10 cellular contexts compared by ENCODE assay signal in the genomic region with DNA sequence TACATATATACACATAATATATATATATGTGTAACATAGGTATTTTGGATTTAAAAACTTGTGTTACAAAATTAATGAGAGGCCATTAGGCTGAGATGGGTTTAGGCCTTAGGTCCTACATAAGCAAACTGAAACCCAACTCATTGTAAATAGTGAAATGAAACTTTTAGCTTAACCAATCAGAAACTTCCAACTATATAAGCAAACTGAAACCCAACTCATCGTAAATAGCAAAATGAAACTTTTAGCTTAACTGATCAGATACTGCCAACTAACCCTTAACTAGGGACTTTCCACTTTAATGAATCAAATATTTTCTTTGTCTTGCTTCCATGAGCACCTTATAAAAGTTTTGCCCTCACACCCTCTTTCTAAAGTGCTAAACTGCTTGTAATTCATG. TPM values are rescaled to one million over a fixed set of nuclear protein-coding genes. Genes with fewer than 3 reads are reported as not detected.
DNase-seq lines count a peak whose midpoint lies in the region; ATAC-seq and TF ChIP-seq lines count a peak whose summit lies in the region.
"Had no signal": no experiment of that assay in that cellular context is flagged by ENCODE, and none has a peak within 500 bp of the region (broad histone marks: within the 10 kb centered on the region; RNA-seq: fewer than 3 reads in every experiment).

No MANE protein-coding gene starts in this region.

- peak overlapping the region; percentile 84; the same call in 1 of the 2 replicates for H2AFZ ChIP-seq in OCI-LY1 (ENCODE audit: low read length)

- peak overlapping the region in 3 of 4 donors; percentile 4 to 33 (median 33) for H3K4me3 Mint-ChIP-seq in CD4-positive, CD25-positive, alpha-beta regulatory T cell

- TF ChIP-seq POLR2A in ovary (IDR thresholded peaks at IDR 0.05): no peak

- H3K4me2 ChIP-seq in OCI-LY1 (ENCODE audit: low read length): no peak overlapping the region

- H3K9me3 Mint-ChIP-seq in CD4-positive, CD25-positive, alpha-beta regulatory T cell: peaks cover 0 to 29% (median 7%) of the 10 kb centered on the region in 7 donors

- no peaks in the 10 kb centered on the region for H3K27me3 Mint-ChIP-seq in CD4-positive, CD25-positive, alpha-beta regulatory T cell

- no peaks in the 10 kb centered on the region for H3F3A ChIP-seq in OCI-LY1 (ENCODE audit: insufficient read depth, low read length)

- H3K36me3 ChIP-seq in CD4-positive, CD25-positive, alpha-beta regulatory T cell (ENCODE audit: control insufficient read depth, insufficient read depth, low read length): no peaks in the 10 kb centered on the region
- no peaks in the 10 kb centered on the region for H3K36me3 ChIP-seq in OCI-LY1 (ENCODE audit: insufficient read depth, low read length)
- no peaks in the 10 kb centered on the region for H3K36me3 ChIP-seq in ovary
- H3K36me3 ChIP-seq in psoas muscle (ENCODE audit: insufficient read depth in 1 of 2, low read depth in 1 of 2): no peaks in the 10 kb centered on the region
- H3K36me3 ChIP-seq: prostate gland had no signal

- ATAC-seq in CD4-positive, CD25-positive, alpha-beta regulatory T cell (ENCODE audit: low read depth in 2 of 2): peak; percentile 89
- peak; percentile 97 for ATAC-seq in GM19324 (IDR thresholded peaks at IDR 0.05; ENCODE audit: low FRiP score, unreplicated experiment)
- ATAC-seq in HG02938 (IDR thresholded peaks at IDR 0.05; ENCODE audit: unreplicated experiment): peak; percentile 100
- no peak for ATAC-seq in psoas muscle

- no peaks in the 10 kb centered on the region for H3K36me3 Mint-ChIP-seq in CD4-positive, CD25-positive, alpha-beta regulatory T cell
- H3K36me3 Mint-ChIP-seq: CD14-positive monocyte had no signal

- H4K20me1 ChIP-seq in OCI-LY1 (ENCODE audit: insufficient read depth, low read length): no peaks in the 10 kb centered on the region

- intact Hi-C loops in ovary (cut with DNase I): no loop called here
- intact Hi-C loops in psoas muscle (cut with DNase I): no loop called here

- H3K9me2 ChIP-seq in OCI-LY1 (ENCODE audit: low read depth, low read length): peaks cover 4% of the 10 kb centered on the region

- no peaks in the 10 kb centered on the region for H3K4me1 ChIP-seq in CD4-positive, CD25-positive, alpha-beta regulatory T cell (ENCODE audit: control insufficient read depth, insufficient read depth, low read length, poor library complexity, severe bottlenecking)
- H3K4me1 ChIP-seq in OCI-LY1 (ENCODE audit: insufficient read depth, low read length, severe bottlenecking): peaks cover 3% of the 10 kb centered on the region
- no peaks in the 10 kb centered on the region for H3K4me1 ChIP-seq in ovary (ENCODE audit: insufficient read depth)
- no peaks in the 10 kb centered on the region for H3K4me1 ChIP-seq in psoas muscle
- H3K4me1 ChIP-seq: prostate gland had no signal

- H3K4me3 ChIP-seq in CD4-positive, CD25-positive, alpha-beta regulatory T cell (ENCODE audit: low read depth, low read length): peak overlapping the region; percentile 70
- H3K4me3 ChIP-seq in OCI-LY1 (ENCODE audit: low read depth, low read length, poor library complexity, severe bottlenecking) (no peak overlapping the region), ovary (no peak overlapping the region), psoas muscle (no peak overlapping the region)
- H3K4me3 ChIP-seq: prostate gland had no signal

- H3K27ac Mint-ChIP-seq in CD4-positive, CD25-positive, alpha-beta regulatory T cell: peak overlapping the region; percentile 55 to 79 (median 63)
- H3K27ac Mint-ChIP-seq: CD14-positive monocyte had no signal

- DNase-seq in CD4-positive, CD25-positive, alpha-beta regulatory T cell: peak in 2 of 3 donors; percentile 51 to 82
- DNase-seq in dedifferentiated amniotic fluid mesenchymal stem cell (ENCODE audit: extremely low spot score) (no peak), ovary (no peak), DMS114 treated with DMSO at 0.1 percent for 48 hours (lab: John Stamatoyannopoulos, UW; ENCODE audit: unreplicated experiment) (no peak), psoas muscle (no peak)

- H3K9me3 ChIP-seq in CD4-positive, CD25-positive, alpha-beta regulatory T cell (ENCODE audit: control insufficient read depth in 2 of 2, low read length in 2 of 2): peaks cover 6 to 9% of the 10 kb centered on the region in 2 experiments
- H3K9me3 ChIP-seq in OCI-LY1 (ENCODE audit: low read length) (peaks cover 15% of the 10 kb centered on the region), ovary (no peaks in the 10 kb centered on the region), psoas muscle (no peaks in the 10 kb centered on the region)
- H3K9me3 ChIP-seq: prostate gland had no signal

- no peak for TF ChIP-seq EP300 in ovary (IDR thresholded peaks at IDR 0.05)

- peaks cover 7 to 23% (median 14%) of the 10 kb centered on the region in 4 donors for H3K4me1 Mint-ChIP-seq in CD4-positive, CD25-positive, alpha-beta regulatory T cell

- no peak overlapping the region for H3K9ac ChIP-seq in OCI-LY1 (ENCODE audit: low read length)

- 46 to 80% (median 67%) methylated on average over 1 of the region's 1 CpG for WGBS in ovary, 3 donors
- WGBS in psoas muscle, 3 donors: 74 to 77% (median 77%) methylated on average over 1 of the region's 1 CpG

- TF ChIP-seq CTCF in OCI-LY1 (IDR thresholded peaks at IDR 0.05; ENCODE audit: low read length): no peak
- TF ChIP-seq CTCF in ovary (IDR thresholded peaks at IDR 0.05): no peak
- TF ChIP-seq CTCF in psoas muscle (IDR thresholded peaks at IDR 0.05): no peak

- no peaks in the 10 kb centered on the region for H3K79me2 ChIP-seq in OCI-LY1 (ENCODE audit: insufficient read depth, low read length)

- H3K27ac ChIP-seq in CD4-positive, CD25-positive, alpha-beta regulatory T cell (ENCODE audit: insufficient read depth, low read length, poor library complexity, severe bottlenecking): peak overlapping the region; percentile 77
- H3K27ac ChIP-seq in OCI-LY1 (ENCODE audit: low read depth, low read length, poor library complexity, severe bottlenecking) (no peak overlapping the region), ovary (no peak overlapping the region), psoas muscle (no peak overlapping the region)
- H3K27ac ChIP-seq: prostate gland had no signal

- H3K27me3 ChIP-seq in CD4-positive, CD25-positive, alpha-beta regulatory T cell (ENCODE audit: control insufficient read depth, insufficient read depth, low read length): no peaks in the 10 kb centered on the region
- H3K27me3 ChIP-seq in OCI-LY1 (ENCODE audit: insufficient read depth, low read length) (no peaks in the 10 kb centered on the region), ovary (no peaks in the 10 kb centered on the region), psoas muscle (ENCODE audit: insufficient read depth in 3 of 3, low read length in 2 of 3) (no peaks in the 10 kb centered on the region)

RNA-seq across cellular contexts. Expression of a gene that starts 17.3 kb away (rescaled TPM):
- 46.3 TPM for total RNA-seq in CD4-positive, CD25-positive, alpha-beta regulatory T cell
- 10 to 100 TPM; 29.8 to 53.5 (median 43.3) TPM for polyA plus RNA-seq in CD4-positive, CD25-positive, alpha-beta regulatory T cell
- 10 to 100 TPM in 2 of 7 donors, 1 to 10 TPM in 5; 6.7 to 12.5 (median 8.7) TPM for total RNA-seq in ovary
- polyA plus RNA-seq in ovary: 10 to 100 TPM in 1 of 2 donors, 1 to 10 TPM in 1; 4.2 to 18.5 TPM
- total RNA-seq in psoas muscle: 1 to 10 TPM; 1.9 to 3.6 (median 2.9) TPM
- 1 to 10 TPM in 2 of 3 donors, under 1 TPM in 1; 0.76 to 1.9 (median 1.5) TPM for polyA plus RNA-seq in psoas muscle

RNA-seq across cellular contexts. Expression of a gene that starts 47.7 kb away (rescaled TPM):
- total RNA-seq in CD4-positive, CD25-positive, alpha-beta regulatory T cell: 42.4 TPM
- 10 to 100 TPM; 27.6 to 34.4 (median 29.0) TPM for polyA plus RNA-seq in CD4-positive, CD25-positive, alpha-beta regulatory T cell
- total RNA-seq in ovary: 10 to 100 TPM in 3 of 7 donors, 1 to 10 TPM in 4; 6.8 to 10.3 (median 9.1) TPM
- 1 to 10 TPM; 3.3 to 7.4 TPM for polyA plus RNA-seq in ovary
- total RNA-seq in psoas muscle: 1 to 10 TPM in 3 of 4 donors, under 1 TPM in 1; 0.84 to 2.3 (median 1.7) TPM
- polyA plus RNA-seq in psoas muscle: under 1 TPM; 0.53 to 0.93 (median 0.59) TPM

Comparison
In these comparisons a context has a peak if more than half of its experiments do, and no peak if none do; other contexts are left out.
1. ATAC-seq: peak in CD4-positive, CD25-positive, alpha-beta regulatory T cell (2 of 2), GM19324 (single experiment) and HG02938 (single experiment); none in psoas muscle (0 of 4).
2. DNase-seq: peak in CD4-positive, CD25-positive, alpha-beta regulatory T cell (2 of 3); none in dedifferentiated amniotic fluid mesenchymal stem cell (single experiment), ovary (0 of 5), DMS114 treated with DMSO at 0.1 percent for 48 hours (single experiment) and psoas muscle (0 of 2).